Comparison of ENCODE assay signal across 11 cellular contexts in the genomic region with DNA sequence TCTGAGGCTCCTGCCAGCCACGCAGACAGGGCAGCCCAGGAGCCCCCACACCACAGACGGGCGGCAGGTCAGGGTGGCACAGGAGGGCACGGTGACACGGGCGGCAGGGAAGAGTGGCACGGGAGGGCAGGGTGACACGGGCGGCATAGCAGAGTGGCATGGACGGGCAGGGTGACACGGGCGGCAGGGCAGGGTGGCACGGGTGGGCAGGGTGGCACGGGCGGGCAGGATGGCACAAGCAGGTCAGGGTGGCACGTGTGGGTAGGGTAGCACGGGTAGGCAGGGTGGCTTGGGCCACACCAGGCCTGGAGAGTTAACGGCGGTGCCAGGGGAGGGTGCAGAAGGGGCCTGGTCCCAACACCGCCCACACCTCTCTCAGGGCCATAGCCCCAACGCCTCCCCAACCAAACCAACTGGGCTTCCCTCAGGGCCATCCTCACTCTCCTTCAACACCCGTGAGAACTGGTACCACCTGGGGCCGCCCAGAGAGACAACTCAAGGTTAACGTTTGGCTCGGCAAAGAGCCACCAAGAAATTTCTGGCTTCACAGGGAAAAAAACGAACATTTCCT. TPM values are rescaled to one million over a fixed set of nuclear protein-coding genes. Genes with fewer than 3 reads are reported as not detected.
DNase-seq lines count a peak whose midpoint lies in the region; ATAC-seq, FAIRE-seq and TF ChIP-seq lines count a peak whose summit lies in the region.
"Had no signal": no experiment of that assay in that cellular context is flagged by ENCODE, and none has a peak within 500 bp of the region (broad histone marks: within the 10 kb centered on the region; RNA-seq: fewer than 3 reads in every experiment).

No MANE protein-coding gene starts in this region.

- H3K36me3 ChIP-seq in RWPE2 (ENCODE audit: low read depth) = peaks cover 27% of the 10 kb centered on the region
- peaks cover 13% of the 10 kb centered on the region for H3K36me3 ChIP-seq in fibroblast of lung (ENCODE audit: control insufficient read depth, insufficient read depth, low read length)
- peaks cover 0 to 4% of the 10 kb centered on the region in 2 donors for H3K36me3 ChIP-seq in small intestine (ENCODE audit: control insufficient read depth in 2 of 2, insufficient read depth in 2 of 2, low read length in 2 of 2)

- H2AFZ ChIP-seq in fibroblast of lung (ENCODE audit: low read length) = no peak overlapping the region
- H2AFZ ChIP-seq: parathyroid adenoma had no signal

- peaks cover 81% of the 10 kb centered on the region for H3K79me2 ChIP-seq in fibroblast of lung (ENCODE audit: control insufficient read depth, insufficient read depth, low read length)

- H3K27ac ChIP-seq in RWPE2 (ENCODE audit: poor library complexity, severe bottlenecking) (no peak overlapping the region), fibroblast of lung (ENCODE audit: insufficient read depth, low read length) (no peak overlapping the region), small intestine (ENCODE audit: low read depth in 1 of 2, low read length in 1 of 2) (peak overlapping the region in 1 of 2 donors; percentile 6)
- H3K27ac ChIP-seq: KMS-11, parathyroid adenoma had no signal

- H3K9ac ChIP-seq in fibroblast of lung (ENCODE audit: insufficient read depth, low read length) = no peak overlapping the region
- H3K9ac ChIP-seq: KMS-11, parathyroid adenoma had no signal

- peak overlapping the region; percentile 27 for H3K4me2 ChIP-seq in fibroblast of lung (ENCODE audit: extremely low read depth, insufficient read depth, low read length)
- H3K4me2 ChIP-seq: KMS-11 had no signal

- H3K27me3 ChIP-seq in RWPE2 (ENCODE audit: insufficient read depth, poor library complexity, severe bottlenecking) (no peaks in the 10 kb centered on the region), fibroblast of lung (ENCODE audit: control insufficient read depth, insufficient read depth, low read length) (no peaks in the 10 kb centered on the region), small intestine (ENCODE audit: control insufficient read depth in 2 of 2, insufficient read depth in 2 of 2, low read length in 2 of 2) (no peaks in the 10 kb centered on the region)

- intact Hi-C loops in Calu3 (cut with micrococcal nuclease; ENCODE audit: unreplicated experiment) = no loop called here

- DNase-seq in Calu3 = no peak
- DNase-seq in RWPE2 (ENCODE audit: low spot score) = peak; percentile 50
- DNase-seq in fibroblast of lung (ENCODE audit: low read depth in 2 of 2) = no peak
- DNase-seq in progenitor cell of endocrine pancreas (ENCODE audit: low spot score, unreplicated experiment) = no peak
- no peak for DNase-seq in GM19239 (ENCODE audit: insufficient read length, low spot score)
- no peak for DNase-seq in small intestine
- no peak for DNase-seq in HEK293T (ENCODE audit: extremely low spot score)
- DNase-seq: SHP77 had no signal

- H3K4me1 Mint-ChIP-seq in Calu3 (ENCODE audit: low read depth, unreplicated experiment) (peaks cover 12% of the 10 kb centered on the region), progenitor cell of endocrine pancreas (ENCODE audit: low read depth) (peaks cover 31% of the 10 kb centered on the region)

- H3K9me3 ChIP-seq in RWPE2 (ENCODE audit: severe bottlenecking) (peaks cover 5% of the 10 kb centered on the region), fibroblast of lung (ENCODE audit: control insufficient read depth, insufficient read depth, low read depth, low read length) (no peaks in the 10 kb centered on the region), small intestine (ENCODE audit: control insufficient read depth, low read depth) (no peaks in the 10 kb centered on the region)

- ATAC-seq in RWPE2 (ENCODE audit: low read depth) (no peak), HG02798 (IDR thresholded peaks at IDR 0.05; ENCODE audit: poor library complexity, unreplicated experiment) (no peak)

- H4K20me1 ChIP-seq in fibroblast of lung (ENCODE audit: control insufficient read depth, extremely low read depth, insufficient read depth, low read length) = no peaks in the 10 kb centered on the region

- H3K4me3 ChIP-seq in RWPE2 (ENCODE audit: severe bottlenecking) = no peak overlapping the region
- H3K4me3 ChIP-seq in fibroblast of lung (replicated peaks in 1 of 4; ENCODE audit: control extremely low read depth in 1 of 4, insufficient read depth in 1 of 4, low read depth in 3 of 4, low read length in 4 of 4) = no peak overlapping the region
- no peak overlapping the region for H3K4me3 ChIP-seq in small intestine (ENCODE audit: low read depth in 1 of 2, low read length in 2 of 2)

- POLR2A ChIA-PET in HEK293T (lab: Yijun Ruan, JAX) = no interaction called here

- H3K9me3 Mint-ChIP-seq in Calu3 (ENCODE audit: low read depth, unreplicated experiment) (no peaks in the 10 kb centered on the region), progenitor cell of endocrine pancreas (ENCODE audit: low read depth) (no peaks in the 10 kb centered on the region)

- TF ChIP-seq CTCF in Calu3 (IDR thresholded peaks at IDR 0.05; ENCODE audit: unreplicated experiment) (no peak), RWPE2 (IDR thresholded peaks at IDR 0.05; ENCODE audit: poor library complexity, severe bottlenecking) (no peak), fibroblast of lung (conservative IDR thresholded peaks at IDR 0.05 in 1 of 2, IDR thresholded peaks at IDR 0.05 in 1 of 2; ENCODE audit: low read depth in 1 of 2, low read length in 2 of 2) (no peak), progenitor cell of endocrine pancreas (IDR thresholded peaks at IDR 0.05; ENCODE audit: unreplicated experiment) (no peak)

- H3K27ac Mint-ChIP-seq in Calu3 (ENCODE audit: unreplicated experiment) = no peak overlapping the region
- no peak overlapping the region for H3K27ac Mint-ChIP-seq in progenitor cell of endocrine pancreas

- H3K27me3 Mint-ChIP-seq in Calu3 (ENCODE audit: unreplicated experiment) = no peaks in the 10 kb centered on the region
- H3K27me3 Mint-ChIP-seq in progenitor cell of endocrine pancreas = no peaks in the 10 kb centered on the region

- peaks cover 48% of the 10 kb centered on the region for H3K36me3 Mint-ChIP-seq in Calu3 (ENCODE audit: insufficient read depth, unreplicated experiment)
- peaks cover 9% of the 10 kb centered on the region for H3K36me3 Mint-ChIP-seq in progenitor cell of endocrine pancreas (ENCODE audit: insufficient read depth)

- H3K4me3 Mint-ChIP-seq in Calu3 (ENCODE audit: low read depth, unreplicated experiment) (peak overlapping the region; percentile 73), progenitor cell of endocrine pancreas (ENCODE audit: low read depth) (peak overlapping the region; percentile 78)

- CTCF ChIA-PET in Calu3 (lab: Charles Lee) = no interaction called here
- CTCF ChIA-PET in HEK293T (lab: Yijun Ruan, JAX) = no interaction called here

- 78 to 83% (median 80%) methylated on average over 19 to 26 of the region's 26 CpGs for WGBS in small intestine, 3 donors

- H3K4me1 ChIP-seq in RWPE2 (ENCODE audit: insufficient read depth, poor library complexity, severe bottlenecking) (peaks cover 16% of the 10 kb centered on the region), fibroblast of lung (ENCODE audit: control insufficient read depth, extremely low read depth, insufficient read depth, low read length) (peaks cover 16% of the 10 kb centered on the region), small intestine (ENCODE audit: control insufficient read depth in 2 of 2, insufficient read depth in 1 of 2, low read depth in 1 of 2, low read length in 1 of 2) (peaks cover 20 to 28% of the 10 kb centered on the region in 2 donors)

- no peak for FAIRE-seq in GM19239 (lab: Jason Lieb, UNC)
- FAIRE-seq in small intestine (lab: Jason Lieb, UNC) = no peak

- BruUV-seq in Calu3 (replicated peaks; lab: Mats Ljungman, UMichigan) = no TSS peak

TF ChIP-seq in HEK293T, 16 proteins besides CTCF, POLR2A, EP300 and RAD21:
- no peak for TF ChIP-seq NFRKB (IDR thresholded peaks at IDR 0.05)
- TF ChIP-seq LEF1 (IDR thresholded peaks at IDR 0.05; ENCODE audit: borderline replicate concordance) = no peak
- no peak for TF ChIP-seq PKNOX1 (IDR thresholded peaks at IDR 0.05)
- TF ChIP-seq CTBP1 (IDR thresholded peaks at IDR 0.05; ENCODE audit: borderline replicate concordance) = no peak
- no peak for TF ChIP-seq L3MBTL2 (conservative IDR thresholded peaks at IDR 0.05)
- no peak for TF ChIP-seq ZNF384 (IDR thresholded peaks at IDR 0.05)
- no peak for TF ChIP-seq HDGF (IDR thresholded peaks at IDR 0.05; ENCODE audit: borderline replicate concordance)
- no peak for TF ChIP-seq TARDBP (IDR thresholded peaks at IDR 0.05)
- TF ChIP-seq ELF4 (IDR thresholded peaks at IDR 0.05) = no peak
- TF ChIP-seq FOXK2 (IDR thresholded peaks at IDR 0.05) = no peak
- TF ChIP-seq ARNT (IDR thresholded peaks at IDR 0.05) = no peak
- TF ChIP-seq FOXM1 (IDR thresholded peaks at IDR 0.05; ENCODE audit: borderline replicate concordance) = no peak
- TF ChIP-seq FOXA1 (IDR thresholded peaks at IDR 0.05) = no peak
- TF ChIP-seq BHLHE40 (IDR thresholded peaks at IDR 0.05; ENCODE audit: borderline replicate concordance) = no peak
- no peak for TF ChIP-seq SP1 (IDR thresholded peaks at IDR 0.05)
- TF ChIP-seq SUZ12 (IDR thresholded peaks at IDR 0.05) = no peak
TF ChIP-seq in HEK293T: peak in this region for 0.

RNA-seq across cellular contexts. Expression of gene CTBP1, which starts 3.4 kb away (rescaled TPM):
- 115 and 130 TPM in 2 replicates for total RNA-seq in Calu3 (2022)
- total RNA-seq in fibroblast of lung = 224 and 249 TPM in 2 replicates
- 78.2 and 86.1 TPM in 2 replicates for polyA plus RNA-seq in fibroblast of lung
- 102 and 162 TPM in 2 replicates for polyA plus RNA-seq in fibroblast of lung (2012)
- polyA minus RNA-seq in fibroblast of lung (ENCODE audit: low replicate concordance) = 151 and 174 TPM in 2 replicates
- 199 and 204 TPM in 2 replicates for total RNA-seq in progenitor cell of endocrine pancreas
- polyA plus RNA-seq in small intestine = 100 to 1,000 TPM in 2 of 3 donors, 10 to 100 TPM in 1; 88.6 to 144 (median 128) TPM

RNA-seq across cellular contexts. Expression of gene MAEA, which starts 44.1 kb away (rescaled TPM):
- total RNA-seq in Calu3 (2022) (59.0 and 59.6 TPM in 2 replicates), fibroblast of lung (37.2 and 44.3 TPM in 2 replicates), progenitor cell of endocrine pancreas (77.8 and 81.3 TPM in 2 replicates)
- polyA plus RNA-seq in fibroblast of lung (53.8 and 59.5 TPM in 2 replicates), small intestine (10 to 100 TPM; 62.1 to 97.1 (median 69.4) TPM)
- polyA plus RNA-seq in fibroblast of lung (2012) = 49.3 and 67.4 TPM in 2 replicates
- polyA minus RNA-seq in fibroblast of lung (ENCODE audit: low replicate concordance) = 55.9 and 75.0 TPM in 2 replicates
